ENCODE assay signal across 19 cellular contexts in genomic region chr11:134531331-134532135, GRCh38.
DNase-seq lines count a peak whose midpoint lies in the region; ATAC-seq and TF ChIP-seq lines count a peak whose summit lies in the region.
"Had no signal": no experiment of that assay in that cellular context is flagged by ENCODE, and none has a peak within 500 bp of the region (broad histone marks: within the 10 kb centered on the region; RNA-seq: fewer than 3 reads in every experiment).

No MANE protein-coding gene starts in this region.

- H3K4me1 ChIP-seq in heart left ventricle (no peaks in the 10 kb centered on the region), neuronal stem cell (ENCODE audit: control insufficient read depth in 2 of 2, insufficient read depth in 1 of 2, low read depth in 1 of 2, low read length in 2 of 2) (peaks cover 20 to 32% of the 10 kb centered on the region in 2 donors)
- H3K4me1 ChIP-seq: adrenal gland had no signal

- peak overlapping the region; percentile 89 for H3K18ac ChIP-seq in neuronal stem cell (ENCODE audit: low read length)

- H3K36me3 Mint-ChIP-seq in activated naive CD8-positive, alpha-beta T cell treated with anti-CD3 and anti-CD28 coated beads, Interleukin-2, amount 10 ng/mL, durations not matched to agents 7 days and 5 days, result no peaks in the 10 kb centered on the region
- H3K36me3 Mint-ChIP-seq in activated naive CD8-positive, alpha-beta T cell treated with anti-CD3 and anti-CD28 coated beads for 36 hours, result no peaks in the 10 kb centered on the region

- H3K27me3 ChIP-seq in heart left ventricle (peaks cover 0 to 71% (median 6%) of the 10 kb centered on the region in 9 donors), neuronal stem cell (ENCODE audit: control insufficient read depth in 3 of 3, insufficient read depth in 3 of 3, low read depth in 1 of 3, low read length in 3 of 3) (peaks cover 0 to 27% (median 0%) of the 10 kb centered on the region in 3 experiments)
- H3K27me3 ChIP-seq: adrenal gland had no signal

- H3K14ac ChIP-seq in neuronal stem cell (ENCODE audit: low read length), result no peak overlapping the region

- no peak overlapping the region for H4K91ac ChIP-seq in neuronal stem cell (ENCODE audit: low read depth, low read length, poor library complexity)

- no peak for ATAC-seq in activated naive CD8-positive, alpha-beta T cell treated with anti-CD3 and anti-CD28 coated beads, Interleukin-2, amount 10 ng/mL, durations not matched to agents 7 days and 5 days (ENCODE audit: low read depth)
- ATAC-seq in heart left ventricle (peak in 3 of 4 donors; percentile 45 to 76 (median 61)), GM18519 (IDR thresholded peaks at IDR 0.05; ENCODE audit: low FRiP score, unreplicated experiment) (no peak)
- ATAC-seq: K562 had no signal

- H3K79me1 ChIP-seq in neuronal stem cell (ENCODE audit: low read depth, low read length), result no peaks in the 10 kb centered on the region

- H3K27ac Mint-ChIP-seq in activated naive CD8-positive, alpha-beta T cell treated with anti-CD3 and anti-CD28 coated beads, Interleukin-2, amount 10 ng/mL, durations not matched to agents 7 days and 5 days, result no peak overlapping the region
- no peak overlapping the region for H3K27ac Mint-ChIP-seq in activated naive CD8-positive, alpha-beta T cell treated with anti-CD3 and anti-CD28 coated beads for 36 hours
- H3K27ac Mint-ChIP-seq: HFFc6 had no signal

- no peak overlapping the region for H3K4me2 ChIP-seq in neuronal stem cell (ENCODE audit: insufficient read depth, low read length, poor library complexity, severe bottlenecking)

- no peak overlapping the region for H3K9ac ChIP-seq in neuronal stem cell (ENCODE audit: low read depth, low read length, poor library complexity)

- H2BK12ac ChIP-seq in neuronal stem cell (ENCODE audit: low read length), result peak overlapping the region; percentile 69

- peak overlapping the region; percentile 70 for H2AFZ ChIP-seq in neuronal stem cell (ENCODE audit: low read length)

- DNase-seq in activated naive CD8-positive, alpha-beta T cell treated with anti-CD3 and anti-CD28 coated beads, Interleukin-2, amount 10 ng/mL, durations not matched to agents 7 days and 5 days, result peak; percentile 16
- no peak for DNase-seq in activated naive CD8-positive, alpha-beta T cell treated with anti-CD3 and anti-CD28 coated beads for 36 hours
- peak in 4 of 5 donors; percentile 18 to 50 (median 36) for DNase-seq in heart left ventricle
- no peak for DNase-seq in neuronal stem cell (ENCODE audit: low spot score)
- peak; percentile 40 for DNase-seq in ureter (ENCODE audit: low spot score)
- DNase-seq in stimulated activated CD4-positive, alpha-beta T cell treated with anti-CD3 and anti-CD28 coated beads, Interleukin-4, amount 100 ng/mL, for 1 hour, result no peak
- no peak for DNase-seq in occipital lobe (lab: John Stamatoyannopoulos, UW)
- DNase-seq: ACHN; activated CD4-positive, alpha-beta T cell treated with anti-CD3 and anti-CD28 coated beads for 1 hour; Calu3; HFFc6; MM.1S; NCI-H1417 treated with DMSO at 0.1 percent for 48 hours; nucleus accumbens; SHP77 had no signal

- 65 to 68% (median 67%) methylated on average over 22 to 23 of the region's 23 CpGs for WGBS in heart left ventricle, 4 donors
- WGBS in neuronal stem cell (ENCODE audit: extremely low coverage in 2 of 2, insufficient read length in 2 of 2, insufficient replicate concordance in 1 of 2), 2 donors, result no CpG with 5 or more reads among the region's 23 CpGs

- no peaks in the 10 kb centered on the region for H3K9me3 Mint-ChIP-seq in activated naive CD8-positive, alpha-beta T cell treated with anti-CD3 and anti-CD28 coated beads, Interleukin-2, amount 10 ng/mL, durations not matched to agents 7 days and 5 days
- no peaks in the 10 kb centered on the region for H3K9me3 Mint-ChIP-seq in activated naive CD8-positive, alpha-beta T cell treated with anti-CD3 and anti-CD28 coated beads for 36 hours

- no peak for TF ChIP-seq CTCF in heart left ventricle (IDR thresholded peaks at IDR 0.05)

- no peak overlapping the region for H3K4me3 Mint-ChIP-seq in activated naive CD8-positive, alpha-beta T cell treated with anti-CD3 and anti-CD28 coated beads, Interleukin-2, amount 10 ng/mL, durations not matched to agents 7 days and 5 days
- no peak overlapping the region for H3K4me3 Mint-ChIP-seq in activated naive CD8-positive, alpha-beta T cell treated with anti-CD3 and anti-CD28 coated beads for 36 hours
- H3K4me3 Mint-ChIP-seq: HFFc6 had no signal

- H3K4me3 ChIP-seq in heart left ventricle (no peak overlapping the region), neuronal stem cell (ENCODE audit: low read length in 2 of 2) (no peak overlapping the region)
- H3K4me3 ChIP-seq: adrenal gland, K562 had no signal

- H3K4ac ChIP-seq in neuronal stem cell (ENCODE audit: low read length), result no peak overlapping the region

- peak overlapping the region; percentile 66 for H2AK5ac ChIP-seq in neuronal stem cell (ENCODE audit: low read depth, low read length)

- POLR2A ChIA-PET in activated naive CD8-positive, alpha-beta T cell treated with anti-CD3 and anti-CD28 coated beads, Interleukin-2, amount 10 ng/mL, durations not matched to agents 7 days and 5 days (lab: Charles Lee), result no interaction called here

- intact Hi-C loops in heart left ventricle (cut with DNase I), result loop anchor here in 1 of 10 donors (5.0 kb wide), 1 partner anchor 49 kb away; no protein-coding TSS in a partner anchor

- no peak overlapping the region for H2BK120ac ChIP-seq in neuronal stem cell (ENCODE audit: low read depth, low read length)

- no peaks in the 10 kb centered on the region for H3K36me3 ChIP-seq in heart left ventricle
- no peaks in the 10 kb centered on the region for H3K36me3 ChIP-seq in neuronal stem cell (replicated peaks in 1 of 2; ENCODE audit: control insufficient read depth in 2 of 2, insufficient read depth in 2 of 2, low read length in 2 of 2)
- H3K36me3 ChIP-seq: adrenal gland had no signal

- H2BK5ac ChIP-seq in neuronal stem cell (ENCODE audit: low read length), result peak overlapping the region; percentile 85

- no peak overlapping the region for H3K27ac ChIP-seq in heart left ventricle
- H3K27ac ChIP-seq in neuronal stem cell (replicated peaks; ENCODE audit: low read length), result peak overlapping the region; percentile 50
- H3K27ac ChIP-seq: adrenal gland, C4-2B had no signal

- H4K8ac ChIP-seq in neuronal stem cell (ENCODE audit: low read depth, low read length), result no peak overlapping the region

- peaks cover 15% of the 10 kb centered on the region for H3K27me3 Mint-ChIP-seq in activated naive CD8-positive, alpha-beta T cell treated with anti-CD3 and anti-CD28 coated beads, Interleukin-2, amount 10 ng/mL, durations not matched to agents 7 days and 5 days
- peaks cover 5% of the 10 kb centered on the region for H3K27me3 Mint-ChIP-seq in activated naive CD8-positive, alpha-beta T cell treated with anti-CD3 and anti-CD28 coated beads for 36 hours

- peak overlapping the region; percentile 79 for H2BK15ac ChIP-seq in neuronal stem cell (ENCODE audit: low read length)

- TF ChIP-seq POLR2A in heart left ventricle (IDR thresholded peaks at IDR 0.05), result no peak

- H3K9me3 ChIP-seq in heart left ventricle, result no peaks in the 10 kb centered on the region
- H3K9me3 ChIP-seq in neuronal stem cell (replicated peaks in 1 of 2; ENCODE audit: control insufficient read depth in 2 of 2, insufficient read depth in 1 of 2, low read depth in 1 of 2, low read length in 2 of 2), result no peaks in the 10 kb centered on the region
- H3K9me3 ChIP-seq: adrenal gland had no signal

- H3K4me1 Mint-ChIP-seq in activated naive CD8-positive, alpha-beta T cell treated with anti-CD3 and anti-CD28 coated beads, Interleukin-2, amount 10 ng/mL, durations not matched to agents 7 days and 5 days, result peaks cover 2% of the 10 kb centered on the region
- H3K4me1 Mint-ChIP-seq in activated naive CD8-positive, alpha-beta T cell treated with anti-CD3 and anti-CD28 coated beads for 36 hours, result peaks cover 2% of the 10 kb centered on the region

- peak overlapping the region; percentile 51 for H3K23ac ChIP-seq in neuronal stem cell (ENCODE audit: low read depth, low read length, poor library complexity)

Comparison
In these comparisons a context has a peak if more than half of its experiments do, and no peak if none do; other contexts are left out.
1. DNase-seq: peak in activated naive CD8-positive, alpha-beta T cell treated with anti-CD3 and anti-CD28 coated beads, Interleukin-2, amount 10 ng/mL, durations not matched to agents 7 days and 5 days (single experiment), heart left ventricle (4 of 5) and ureter (single experiment); none in activated naive CD8-positive, alpha-beta T cell treated with anti-CD3 and anti-CD28 coated beads for 36 hours (single experiment), neuronal stem cell (single experiment), stimulated activated CD4-positive, alpha-beta T cell treated with anti-CD3 and anti-CD28 coated beads, Interleukin-4, amount 100 ng/mL, for 1 hour (single experiment) and occipital lobe (single experiment).
2. ATAC-seq: peak in heart left ventricle (3 of 4); none in activated naive CD8-positive, alpha-beta T cell treated with anti-CD3 and anti-CD28 coated beads, Interleukin-2, amount 10 ng/mL, durations not matched to agents 7 days and 5 days (single experiment) and GM18519 (single experiment).